35 cellular contexts compared by ENCODE assay signal in the genomic region with DNA sequence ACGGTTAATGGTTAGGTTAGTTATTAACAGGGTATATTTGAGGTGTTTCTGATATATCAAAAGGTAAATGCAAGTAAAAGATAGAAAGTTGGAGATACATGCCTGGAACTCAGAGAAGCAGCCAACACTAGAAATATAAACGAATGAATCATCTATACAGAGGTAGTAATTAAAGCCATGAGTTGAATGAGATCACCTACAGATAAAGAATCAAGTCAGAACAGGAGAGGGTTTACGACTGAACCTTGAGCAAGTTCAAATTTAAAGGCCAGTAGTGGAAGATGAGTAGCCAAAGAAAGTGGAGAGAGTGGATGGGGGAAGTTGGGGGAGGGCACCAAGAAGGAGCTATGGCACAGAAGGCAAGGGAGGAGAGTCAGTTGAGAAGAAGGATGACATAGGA.
"Had no signal": no experiment of that assay in that cellular context is flagged by ENCODE, and none has a peak within 500 bp of the region (broad histone marks: within the 10 kb centered on the region; RNA-seq: fewer than 3 reads in every experiment).

No MANE protein-coding gene starts in this region.

- H2AFZ ChIP-seq: PC-9 had no signal

- H3K4me3 ChIP-seq: ascending aorta, PC-9, SJSA1 had no signal

- H3K9ac ChIP-seq: SK-N-SH had no signal

- H3K4me1 ChIP-seq: ascending aorta, SJSA1 had no signal

- H3K36me3 ChIP-seq: ascending aorta, SJSA1 had no signal

- H3K4me1 Mint-ChIP-seq: activated CD8-positive, alpha-beta memory T cell treated with anti-CD3 and anti-CD28 coated beads, Interleukin-2, amount 10 ng/mL, durations not matched to agents 7 days and 5 days; activated naive CD4-positive, alpha-beta T cell treated with anti-CD3 and anti-CD28 coated beads, Interleukin-2, amount 10 ng/mL, durations not matched to agents 7 days and 5 days had no signal

- H3K27ac ChIP-seq: ascending aorta, PC-9, SJSA1 had no signal

- H3K27me3 Mint-ChIP-seq: activated naive CD8-positive, alpha-beta T cell had no signal

- H3K27ac Mint-ChIP-seq: activated CD4-positive, alpha-beta memory T cell treated with anti-CD3 and anti-CD28 coated beads for 36 hours; activated CD8-positive, alpha-beta memory T cell treated with anti-CD3 and anti-CD28 coated beads, Interleukin-2, amount 10 ng/mL, durations not matched to agents 7 days and 5 days; activated naive CD4-positive, alpha-beta T cell treated with anti-CD3 and anti-CD28 coated beads, Interleukin-2, amount 10 ng/mL, durations not matched to agents 7 days and 5 days; activated naive CD8-positive, alpha-beta T cell; T-helper 1 cell treated with Interleukin-12 subunit alpha and Interleukin-12 subunit beta and Interleukin-4 antibody, amounts not matched to agents 30 μg/mL and 1 μg/mL, for 36 hours; T-helper 2 cell treated with Interferon-gamma antibody and Interleukin-4, amounts not matched to agents 5 μg/mL and 100 μg/mL, for 36 hours; WTC11 had no signal

- H3K36me3 Mint-ChIP-seq: activated CD4-positive, alpha-beta memory T cell treated with anti-CD3 and anti-CD28 coated beads for 36 hours; activated CD8-positive, alpha-beta memory T cell treated with anti-CD3 and anti-CD28 coated beads, Interleukin-2, amount 10 ng/mL, durations not matched to agents 7 days and 5 days; activated naive CD4-positive, alpha-beta T cell treated with anti-CD3 and anti-CD28 coated beads, Interleukin-2, amount 10 ng/mL, durations not matched to agents 7 days and 5 days; activated naive CD8-positive, alpha-beta T cell; WTC11 had no signal

- DNase-seq: activated CD4-positive, alpha-beta memory T cell treated with anti-CD3 and anti-CD28 coated beads for 36 hours; activated CD4-positive, alpha-beta T cell treated with anti-CD3 and anti-CD28 coated beads for 4 hours; activated CD4-positive, alpha-beta T cell treated with anti-CD3 and anti-CD28 coated beads, Interleukin-2, amount 50 U/mL, for 1 hour; activated CD8-positive, alpha-beta memory T cell treated with anti-CD3 and anti-CD28 coated beads for 24 hours; activated CD8-positive, alpha-beta memory T cell treated with anti-CD3 and anti-CD28 coated beads, Interleukin-2, amount 10 ng/mL, durations not matched to agents 7 days and 5 days; activated CD8-positive, alpha-beta memory T cell treated with anti-CD3 and anti-CD28 coated beads, Interleukin-2, amount 50 U/mL, for 48 hours; activated effector memory CD4-positive, alpha-beta T cell treated with Interleukin-2 at 50 U/mL for 16 hours; activated naive CD4-positive, alpha-beta T cell treated with anti-CD3 and anti-CD28 coated beads, Interleukin-2, amount 10 ng/mL, durations not matched to agents 7 days and 5 days; activated T-cell treated with anti-CD3 and anti-CD28 coated beads, Interleukin-2, amount 50 U/mL, for 48 hours; amniotic stem cell; caudate nucleus; cerebellar nuclear complex; Kasumi-1; KBM-7; MM.1S; MV-4-11; NCI-H1092; NCI-H1436 treated with DMSO at 0.1 percent for 48 hours; NCI-H1694 treated with DMSO at 0.1 percent for 48 hours; NCI-H2029; NCI-H345; NCI-H524 treated with DMSO at 0.1 percent for 48 hours; NCI-H748 treated with DMSO at 0.1 percent for 48 hours; NK-92 treated with Interleukin-12 subunit alpha and Interleukin-12 subunit beta, amount 100 ng/mL, for 24 hours; PC-9; SHP77 treated with DMSO at 0.1 percent for 48 hours; SK-N-SH had no signal

- H3K27me3 ChIP-seq: ascending aorta, SJSA1 had no signal

- H3K4me3 Mint-ChIP-seq: activated CD4-positive, alpha-beta memory T cell treated with anti-CD3 and anti-CD28 coated beads for 36 hours; activated CD8-positive, alpha-beta memory T cell treated with anti-CD3 and anti-CD28 coated beads, Interleukin-2, amount 10 ng/mL, durations not matched to agents 7 days and 5 days; activated naive CD4-positive, alpha-beta T cell treated with anti-CD3 and anti-CD28 coated beads, Interleukin-2, amount 10 ng/mL, durations not matched to agents 7 days and 5 days; activated naive CD8-positive, alpha-beta T cell; T-helper 1 cell treated with Interleukin-12 subunit alpha and Interleukin-12 subunit beta and Interleukin-4 antibody, amounts not matched to agents 30 μg/mL and 1 μg/mL, for 36 hours; T-helper 2 cell treated with Interferon-gamma antibody and Interleukin-4, amounts not matched to agents 5 μg/mL and 100 μg/mL, for 36 hours; WTC11 had no signal

- ATAC-seq: activated CD4-positive, CD25-positive, alpha-beta regulatory T cell treated with anti-CD3 and anti-CD28 coated beads, Interleukin-2, amount 50 U/mL, for 24 hours; activated CD8-positive, alpha-beta memory T cell treated with anti-CD3 and anti-CD28 coated beads, Interleukin-2, amount 10 ng/mL, durations not matched to agents 7 days and 5 days; WTC11 had no signal

- H3K9me3 ChIP-seq: ascending aorta, SJSA1, SK-N-SH had no signal

- H3K9me2 ChIP-seq: SK-N-SH had no signal

- H3K9me3 Mint-ChIP-seq: activated CD4-positive, alpha-beta memory T cell treated with anti-CD3 and anti-CD28 coated beads for 36 hours; activated naive CD4-positive, alpha-beta T cell treated with anti-CD3 and anti-CD28 coated beads, Interleukin-2, amount 10 ng/mL, durations not matched to agents 7 days and 5 days; T-helper 1 cell treated with Interleukin-12 subunit alpha and Interleukin-12 subunit beta and Interleukin-4 antibody, amounts not matched to agents 30 μg/mL and 1 μg/mL, for 36 hours; T-helper 2 cell treated with Interferon-gamma antibody and Interleukin-4, amounts not matched to agents 5 μg/mL and 100 μg/mL, for 36 hours had no signal

- FAIRE-seq: RCC 7860 had no signal

- H3K4me2 ChIP-seq: PC-9, SK-N-SH had no signal
